20 cellular contexts compared by ENCODE assay signal in the genomic region with DNA sequence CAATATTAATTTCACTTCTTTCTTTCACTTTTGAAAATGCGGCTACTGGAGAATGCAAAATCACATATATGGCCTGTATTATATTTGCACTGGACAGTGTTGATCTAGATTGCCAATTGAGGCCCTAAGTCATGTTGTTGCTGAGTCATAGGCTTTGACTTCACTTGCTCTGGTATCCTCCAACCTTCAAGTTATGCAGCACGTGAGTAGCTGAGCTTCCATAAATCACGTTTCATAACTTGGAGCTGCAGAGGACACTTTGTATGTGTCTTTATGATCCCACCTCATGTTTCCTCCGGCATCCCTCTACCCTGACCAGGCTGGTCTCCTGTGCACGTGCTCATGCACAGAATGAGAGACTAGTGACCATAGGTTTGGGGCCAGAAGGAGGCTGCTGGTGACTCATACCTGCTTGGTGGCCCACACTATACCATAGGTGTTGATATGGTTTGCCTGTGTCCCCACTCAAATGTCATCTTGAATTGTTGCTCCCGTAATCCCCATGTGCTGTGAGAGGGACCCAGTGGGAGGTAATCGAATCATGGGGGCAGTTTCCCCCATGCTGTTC.
"Had no signal": no experiment of that assay in that cellular context is flagged by ENCODE, and none has a peak within 500 bp of the region (broad histone marks: within the 10 kb centered on the region; RNA-seq: fewer than 3 reads in every experiment).

No MANE protein-coding gene starts in this region.

- H3K36me3 ChIP-seq: cardiac muscle cell, gastroesophageal sphincter, spleen, upper lobe of left lung had no signal

- H3K4me3 ChIP-seq: cardiac muscle cell, gastroesophageal sphincter, spleen, testis, upper lobe of left lung had no signal

- H3K4me1 ChIP-seq: gastroesophageal sphincter, spleen, testis, upper lobe of left lung had no signal

- ATAC-seq: activated T-cell treated with anti-CD3 and anti-CD28 coated beads, Interleukin-2, amount 50 U/mL, for 4 hours; gastroesophageal sphincter; left ventricle myocardium superior; natural killer cell had no signal

- DNase-seq: activated CD8-positive, alpha-beta memory T cell treated with anti-CD3 and anti-CD28 coated beads for 24 hours; activated CD8-positive, alpha-beta memory T cell treated with anti-CD3 and anti-CD28 coated beads, Interleukin-2, amount 50 U/mL, for 4 hours; activated naive CD4-positive, alpha-beta T cell treated with anti-CD3 and anti-CD28 coated beads for 36 hours; activated naive CD8-positive, alpha-beta T cell treated with anti-CD3 and anti-CD28 coated beads, Interleukin-2, amount 10 ng/mL, durations not matched to agents 7 days and 5 days; activated T-cell treated with anti-CD3 and anti-CD28 coated beads, Interleukin-2, amount 50 U/mL, for 4 hours; effector memory CD4-positive, alpha-beta T cell; head of caudate nucleus; hypothalamus; left ventricle myocardium superior; mammary epithelial cell; midbrain; natural killer cell; spleen; stimulated activated CD4-positive, alpha-beta T cell treated with anti-CD3 and anti-CD28 coated beads, Interleukin-4, amount 100 ng/mL, for 1 hour; stimulated activated naive CD4-positive, alpha-beta T cell; T-helper 1 cell; testis; upper lobe of left lung had no signal

- H3K27me3 ChIP-seq: cardiac muscle cell, gastroesophageal sphincter, testis, upper lobe of left lung had no signal

- H3K9me3 ChIP-seq: gastroesophageal sphincter, spleen, testis, upper lobe of left lung had no signal

- H3K27ac ChIP-seq: cardiac muscle cell, gastroesophageal sphincter, spleen, testis, upper lobe of left lung had no signal
